10 cellular contexts compared by ENCODE assay signal in genomic region chr9:109974143-109974917, GRCh38.
A peak's percentile ranks its signal among the peaks of the same experiment; 100 is the strongest.
DNase-seq lines count a peak whose midpoint lies in the region; ATAC-seq and TF ChIP-seq lines count a peak whose summit lies in the region.
"Had no signal": no experiment of that assay in that cellular context is flagged by ENCODE, and none has a peak within 500 bp of the region (broad histone marks: within the 10 kb centered on the region; RNA-seq: fewer than 3 reads in every experiment).

No MANE protein-coding gene starts in this region.

- H3K27me3 Mint-ChIP-seq in endothelial cell (ENCODE audit: unreplicated experiment): no peaks in the 10 kb centered on the region

- no peaks in the 10 kb centered on the region for H3K36me3 Mint-ChIP-seq in endothelial cell (ENCODE audit: low read depth, unreplicated experiment)
- H3K36me3 Mint-ChIP-seq: brain had no signal

- peaks cover 0 to 30% (median 8%) of the 10 kb centered on the region in 4 donors for H3K4me1 ChIP-seq in right lobe of liver

- intact Hi-C loops in right lobe of liver (cut with DNase I): no loop called here

- TF ChIP-seq POLR2A in right lobe of liver (IDR thresholded peaks at IDR 0.05): no peak

- H3K9me3 Mint-ChIP-seq in endothelial cell (ENCODE audit: unreplicated experiment): no peaks in the 10 kb centered on the region
- H3K9me3 Mint-ChIP-seq: brain had no signal

- 37% methylated on average over 4 of the region's 7 CpGs for WGBS in right lobe of liver (ENCODE audit: insufficient coverage, low coverage, low lambda C conversion rate, missing lambda C conversion rate)

- H3K4me3 Mint-ChIP-seq in endothelial cell (ENCODE audit: unreplicated experiment): no peak overlapping the region
- H3K4me3 Mint-ChIP-seq: brain, neural crest cell had no signal

- peak; percentile 82 for ATAC-seq in GM19023 (IDR thresholded peaks at IDR 0.05; ENCODE audit: unreplicated experiment)
- peak; percentile 78 for ATAC-seq in HG02852 (IDR thresholded peaks at IDR 0.05; ENCODE audit: unreplicated experiment)
- ATAC-seq in right lobe of liver: peak; percentile 74 to 90 (median 80)

- peak; percentile 29 for DNase-seq in SIG-M5 (lab: John Stamatoyannopoulos, UW)
- DNase-seq in right lobe of liver: peak; percentile 61 to 90 (median 86)
- DNase-seq in SKM-1 treated with dmso at 0.1 percent for 144 hours (lab: John Stamatoyannopoulos, UW; ENCODE audit: unreplicated experiment): no peak
- no peak for DNase-seq in endothelial cell (ENCODE audit: low spot score)
- no peak for DNase-seq in HT-29 (ENCODE audit: low spot score)
- DNase-seq in LoVo (ENCODE audit: low spot score): no peak

- H3K9me3 ChIP-seq in right lobe of liver: no peaks in the 10 kb centered on the region

- no peaks in the 10 kb centered on the region for H3K36me3 ChIP-seq in right lobe of liver

- no peak overlapping the region for H3K4me3 ChIP-seq in right lobe of liver

- H3K27ac Mint-ChIP-seq in endothelial cell (ENCODE audit: unreplicated experiment): no peak overlapping the region
- H3K27ac Mint-ChIP-seq: brain had no signal

- TF ChIP-seq CTCF in right lobe of liver (IDR thresholded peaks at IDR 0.05) (no peak), endothelial cell (IDR thresholded peaks at IDR 0.05; ENCODE audit: unreplicated experiment) (no peak)

- H3K27ac ChIP-seq in right lobe of liver: peak overlapping the region in 1 of 3 donors; percentile 53

- no peaks in the 10 kb centered on the region for H3K27me3 ChIP-seq in right lobe of liver

- H3K4me1 Mint-ChIP-seq in endothelial cell (ENCODE audit: unreplicated experiment): peaks cover 27% of the 10 kb centered on the region

Comparison
In these comparisons a context has a peak if more than half of its experiments do, and no peak if none do; other contexts are left out.
1. DNase-seq: peak in SIG-M5 (single experiment) and right lobe of liver (3 of 3); none in SKM-1 treated with dmso at 0.1 percent for 144 hours (single experiment), endothelial cell (single experiment), HT-29 (single experiment) and LoVo (single experiment).
2. Peak in every context shown above with its lines, with median percentiles within 50 percentile points of each other: ATAC-seq.